In genomic region chr6:32609731-32610640, GRCh38 we compare ENCODE assay signal across 8 cellular contexts. TPM values are rescaled to one million over a fixed set of nuclear protein-coding genes. Genes with fewer than 3 reads are reported as not detected.
DNase-seq lines count a peak whose midpoint lies in the region; ATAC-seq, FAIRE-seq and TF ChIP-seq lines count a peak whose summit lies in the region.

No MANE protein-coding gene starts in this region.

- no peak for FAIRE-seq in D721Med (lab: Jason Lieb, UNC)

- H3K27ac ChIP-seq in HUES48 (ENCODE audit: low read depth, low read length) = peak overlapping the region; percentile 77
- peak overlapping the region; percentile 35 for H3K27ac ChIP-seq in SU-DHL-6 (ENCODE audit: low read depth, low read length)
- peak overlapping the region; percentile 76 to 92 (median 86) for H3K27ac ChIP-seq in spleen

- intact Hi-C loops in spleen (cut with DNase I; ENCODE audit: low total_unique reads) = no loop called here

- H3K4me3 ChIP-seq in HUES48 (ENCODE audit: low read depth, low read length) (peak overlapping the region; percentile 28; the same call in 1 of the 2 replicates), SU-DHL-6 (ENCODE audit: insufficient read depth, low read length, poor library complexity, severe bottlenecking) (peak overlapping the region; percentile 20), spleen (peak overlapping the region in 1 of 8 donors; percentile 49)

- TF ChIP-seq POLR2A in spleen (IDR thresholded peaks at IDR 0.05) = no peak

- TF ChIP-seq CTCF in GM10248 (IDR thresholded peaks at IDR 0.05; ENCODE audit: control extremely low read depth, extremely low read depth, low read depth, missing control alignments) = no peak
- no peak for TF ChIP-seq CTCF in SU-DHL-6 (IDR thresholded peaks at IDR 0.05; ENCODE audit: insufficient read depth, low read length, poor library complexity, severe bottlenecking)
- no peak for TF ChIP-seq CTCF in spleen (IDR thresholded peaks at IDR 0.05 in 8 of 11, conservative IDR thresholded peaks at IDR 0.05 in 3 of 11)
- no peak for TF ChIP-seq CTCF in D721Med (IDR thresholded peaks at IDR 0.05; ENCODE audit: insufficient read depth, missing control alignments)

- in situ Hi-C loops in T47D (cut with HindIII; ENCODE audit: low pct_unique_long_range_greater_than_20kb, low sequenced_read_pairs) = no loop called here

- POLR2A ChIA-PET in GM10248 (lab: Yijun Ruan, JAX) = interaction anchor here (0.5 to 1.1 kb wide), 6 partner anchors 15 to 362 kb away, joined by 3 to 6 read pairs (median 4); no protein-coding TSS in a partner anchor

- no peaks in the 10 kb centered on the region; the same call in 1 of the 2 replicates for H3F3A ChIP-seq in SU-DHL-6 (ENCODE audit: insufficient read depth)

- H3K36me3 ChIP-seq in HUES48 (ENCODE audit: control insufficient read depth, insufficient read depth, low read length) (no peaks in the 10 kb centered on the region), SU-DHL-6 (ENCODE audit: low read length) (no peaks in the 10 kb centered on the region), spleen (no peaks in the 10 kb centered on the region)

- no peaks in the 10 kb centered on the region for H3K9me2 ChIP-seq in SU-DHL-6 (replicated peaks; ENCODE audit: insufficient read depth, low read length)

- DNase-seq in GM10248 (ENCODE audit: extremely low spot score) = peak; percentile 62
- peak; percentile 60 to 93 for DNase-seq in T47D (ENCODE audit: low read depth in 1 of 2, low spot score in 1 of 2)
- DNase-seq in iPS-NIHi11 (ENCODE audit: low spot score) = peak; percentile 58
- peak; percentile 75 for DNase-seq in spleen
- no peak for DNase-seq in D721Med (ENCODE audit: insufficient read length, low spot score)

- H4K20me1 ChIP-seq in SU-DHL-6 (ENCODE audit: low read depth, low read length) = no peaks in the 10 kb centered on the region

- H3K4me1 ChIP-seq in HUES48 (ENCODE audit: control insufficient read depth, insufficient read depth, low read length) (peaks cover 10% of the 10 kb centered on the region; the same call in 1 of the 2 replicates), spleen (peaks cover 0 to 7% (median 1%) of the 10 kb centered on the region in 6 donors)

- no peaks in the 10 kb centered on the region for H3K27me3 ChIP-seq in HUES48 (ENCODE audit: control insufficient read depth, insufficient read depth, low read length)
- H3K27me3 ChIP-seq in SU-DHL-6 (ENCODE audit: low read length) = no peaks in the 10 kb centered on the region
- H3K27me3 ChIP-seq in spleen (replicated peaks in 1 of 7) = no peaks in the 10 kb centered on the region

- no peaks in the 10 kb centered on the region for H3K79me2 ChIP-seq in SU-DHL-6 (ENCODE audit: insufficient read depth, low read length)

- no peaks in the 10 kb centered on the region for H3K9me3 ChIP-seq in HUES48 (ENCODE audit: control insufficient read depth, insufficient read depth, low read length)
- H3K9me3 ChIP-seq in SU-DHL-6 (ENCODE audit: insufficient read depth, low read length) = no peaks in the 10 kb centered on the region
- no peaks in the 10 kb centered on the region for H3K9me3 ChIP-seq in spleen

- peak overlapping the region; percentile 50 for H3K4me2 ChIP-seq in SU-DHL-6 (ENCODE audit: low read depth, low read length, poor library complexity, severe bottlenecking)

- H2AFZ ChIP-seq in SU-DHL-6 (ENCODE audit: low read depth, low read length, severe bottlenecking) = peak overlapping the region; percentile 43

- ATAC-seq in GM21619 (IDR thresholded peaks at IDR 0.05; ENCODE audit: unreplicated experiment) = peak; percentile 84

- CTCF ChIA-PET in GM10248 (lab: Yijun Ruan, JAX) = interaction anchor here (0.7 to 2.4 kb wide), 2 partner anchors 13 to 76 kb away, joined by 3 to 16 read pairs; no protein-coding TSS in a partner anchor

- WGBS in spleen, 5 donors = 10 to 21% (median 12%) methylated on average over 8 of the region's 8 CpGs

- H3K9ac ChIP-seq in HUES48 (ENCODE audit: low read depth, low read length) (peak overlapping the region; percentile 39; the same call in 1 of the 2 replicates), SU-DHL-6 (ENCODE audit: low read length) (peak overlapping the region; percentile 17; the same call in 1 of the 2 replicates)

RNA-seq across cellular contexts. Expression of gene HLA-DRB1, which starts 20.3 kb away (rescaled TPM):
- 100 to 1,000 TPM; 158 to 779 (median 365) TPM for total RNA-seq in spleen
- polyA plus RNA-seq in spleen = 100 to 1,000 TPM; 450 to 729 (median 573) TPM

RNA-seq across cellular contexts. Expression of gene HLA-DQA1, which starts 27.2 kb away (rescaled TPM):
- total RNA-seq in spleen = 100 to 1,000 TPM in 6 of 7 donors, 10 to 100 TPM in 1; 19.1 to 340 (median 196) TPM
- polyA plus RNA-seq in spleen = 100 to 1,000 TPM; 249 to 441 (median 420) TPM

RNA-seq across cellular contexts. Expression of gene HLA-DQB1, which starts 56.5 kb away (rescaled TPM):
- 100 to 1,000 TPM in 4 of 7 donors, 10 to 100 TPM in 2, 1 to 10 TPM in 1; 6.1 to 271 (median 120) TPM for total RNA-seq in spleen
- 1,000 to 10,000 TPM in 1 of 3 donors, 100 to 1,000 TPM in 2; 383 to 1,152 (median 620) TPM for polyA plus RNA-seq in spleen

Comparison
In these comparisons a context has a peak if more than half of its experiments do, and no peak if none do; other contexts are left out.
1. H3K27ac ChIP-seq: peak in every context shown above with its lines; median percentile 86 in spleen; 77 in HUES48; 35 in SU-DHL-6.